12 cellular contexts compared by ENCODE assay signal in genomic region chr5:53323943-53324642, GRCh38.
DNase-seq lines count a peak whose midpoint lies in the region; ATAC-seq and TF ChIP-seq lines count a peak whose summit lies in the region.
"Had no signal": no experiment of that assay in that cellular context is flagged by ENCODE, and none has a peak within 500 bp of the region (broad histone marks: within the 10 kb centered on the region; RNA-seq: fewer than 3 reads in every experiment).

No MANE protein-coding gene starts in this region.

- H3K4me1 ChIP-seq in right lobe of liver, result no peaks in the 10 kb centered on the region
- H3K4me1 ChIP-seq: pancreas had no signal

- H3K27ac ChIP-seq in right lobe of liver, result no peak overlapping the region
- H3K27ac ChIP-seq: pancreas had no signal

- intact Hi-C loops in right lobe of liver (cut with DNase I), result no loop called here

- no peaks in the 10 kb centered on the region for H3K27me3 ChIP-seq in right lobe of liver
- H3K27me3 ChIP-seq: pancreas had no signal

- no peaks in the 10 kb centered on the region for H3K36me3 ChIP-seq in right lobe of liver
- H3K36me3 ChIP-seq: pancreas had no signal

- TF ChIP-seq POLR2A in right lobe of liver (IDR thresholded peaks at IDR 0.05), result no peak

- peak; percentile 58 for DNase-seq in RPMI7951 (ENCODE audit: low read depth)
- DNase-seq in right lobe of liver, result no peak
- DNase-seq in retina, result no peak
- DNase-seq: central memory CD4-positive, alpha-beta T cell; NCI-H2029; pancreas; stimulated activated CD4-positive, alpha-beta T cell treated with anti-CD3 and anti-CD28 coated beads, Interleukin-4, amount 100 ng/mL, for 24 hours had no signal

- 27% methylated on average over 1 of the region's 1 CpG for WGBS in right lobe of liver (ENCODE audit: insufficient coverage, low coverage, low lambda C conversion rate, missing lambda C conversion rate)

- no peak for TF ChIP-seq CTCF in right lobe of liver (IDR thresholded peaks at IDR 0.05)

- no peaks in the 10 kb centered on the region for H3K9me3 ChIP-seq in right lobe of liver
- H3K9me3 ChIP-seq: pancreas had no signal

- no peak overlapping the region for H3K4me3 ChIP-seq in right lobe of liver
- H3K4me3 ChIP-seq: lung, pancreas had no signal

- ATAC-seq in GM18867 (IDR thresholded peaks at IDR 0.05; ENCODE audit: unreplicated experiment) (peak; percentile 77), HG02763 (IDR thresholded peaks at IDR 0.05; ENCODE audit: unreplicated experiment) (peak; percentile 89), right lobe of liver (peak; percentile 48 to 96 (median 62)), GM21423 (IDR thresholded peaks at IDR 0.05; ENCODE audit: unreplicated experiment) (no peak), HG03571 (IDR thresholded peaks at IDR 0.05; ENCODE audit: unreplicated experiment) (no peak)
- ATAC-seq: pancreas had no signal

Comparison
In these comparisons a context has a peak if more than half of its experiments do, and no peak if none do; other contexts are left out.
1. ATAC-seq: peak in GM18867 (single experiment), HG02763 (single experiment) and right lobe of liver (4 of 4); none in GM21423 (single experiment) and HG03571 (single experiment).